ENCODE assay signal across 15 cellular contexts in the genomic region with DNA sequence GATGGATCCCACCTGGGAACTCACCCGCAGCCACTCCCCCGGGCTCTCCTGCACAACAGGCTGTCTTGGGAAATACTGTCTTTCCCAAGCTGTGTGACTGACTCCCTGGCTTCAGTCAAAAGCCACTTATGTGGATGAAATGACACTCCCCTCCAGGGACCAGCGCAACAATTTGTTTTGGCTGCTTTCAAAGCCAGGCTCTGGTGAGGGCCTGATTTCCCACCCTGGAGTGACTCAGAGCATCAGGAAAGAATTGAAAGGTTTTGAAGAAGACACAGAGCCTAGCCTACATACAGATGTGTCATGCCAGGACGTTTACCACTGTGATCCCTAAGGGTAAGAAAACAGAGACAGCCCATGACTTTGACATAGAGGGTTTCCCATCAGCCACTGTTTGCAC.
DNase-seq lines count a peak whose midpoint lies in the region; ATAC-seq and TF ChIP-seq lines count a peak whose summit lies in the region.
"Had no signal": no experiment of that assay in that cellular context is flagged by ENCODE, and none has a peak within 500 bp of the region (broad histone marks: within the 10 kb centered on the region; RNA-seq: fewer than 3 reads in every experiment).

No MANE protein-coding gene starts in this region.

- no peaks in the 10 kb centered on the region for H3K9me3 ChIP-seq in RWPE2 (ENCODE audit: severe bottlenecking)

- DNase-seq in NCI-H446 treated with DMSO at 0.1 percent for 48 hours (lab: John Stamatoyannopoulos, UW) (peak; percentile 19), NCI-H446 (lab: John Stamatoyannopoulos, UW) (no peak), RWPE2 (ENCODE audit: low spot score) (no peak), fibroblast of the aortic adventitia (ENCODE audit: low read depth) (peak; percentile 68), stromal cell of bone marrow (ENCODE audit: low read depth) (peak; percentile 79)
- DNase-seq: ACHN, caudate nucleus, NCI-H2107, PC-3, T-helper 2 cell had no signal

- H3K27me3 ChIP-seq in RWPE2 (ENCODE audit: insufficient read depth, poor library complexity, severe bottlenecking), result no peaks in the 10 kb centered on the region

- H3K4me1 ChIP-seq in RWPE2 (ENCODE audit: insufficient read depth, poor library complexity, severe bottlenecking), result peaks cover 25% of the 10 kb centered on the region

- ATAC-seq in RWPE2 (ENCODE audit: low read depth) (peak; percentile 65), HG02981 (IDR thresholded peaks at IDR 0.05; ENCODE audit: unreplicated experiment) (no peak), GM19023 (IDR thresholded peaks at IDR 0.05; ENCODE audit: unreplicated experiment) (no peak), GM18858 (IDR thresholded peaks at IDR 0.05; ENCODE audit: unreplicated experiment) (no peak)
- ATAC-seq: PC-3 had no signal

- TF ChIP-seq CTCF in RWPE2 (IDR thresholded peaks at IDR 0.05; ENCODE audit: poor library complexity, severe bottlenecking), result no peak
- no peak for TF ChIP-seq CTCF in fibroblast of the aortic adventitia (IDR thresholded peaks at IDR 0.05; ENCODE audit: insufficient read depth, low read length)

- no peaks in the 10 kb centered on the region for H3K36me3 ChIP-seq in RWPE2 (ENCODE audit: low read depth)

- H3K4me3 ChIP-seq in RWPE2 (ENCODE audit: severe bottlenecking), result no peak overlapping the region
- H3K4me3 ChIP-seq in fibroblast of the aortic adventitia (ENCODE audit: low read depth, low read length), result no peak overlapping the region

- no peak overlapping the region for H3K27ac ChIP-seq in RWPE2 (ENCODE audit: poor library complexity, severe bottlenecking)
- H3K27ac ChIP-seq: epithelial cell of prostate, KMS-11 had no signal

Comparison
In these comparisons a context has a peak if more than half of its experiments do, and no peak if none do; other contexts are left out.
1. DNase-seq: peak in NCI-H446 treated with DMSO at 0.1 percent for 48 hours (single experiment), fibroblast of the aortic adventitia (single experiment) and stromal cell of bone marrow (single experiment); none in NCI-H446 (0 of 2) and RWPE2 (single experiment).